8 cellular contexts compared by ENCODE assay signal in genomic region chr12:115354007-115354452, GRCh38.
A peak's percentile ranks its signal among the peaks of the same experiment; 100 is the strongest.
DNase-seq lines count a peak whose midpoint lies in the region; ATAC-seq and TF ChIP-seq lines count a peak whose summit lies in the region.

No MANE protein-coding gene starts in this region.

- H3K9me2 ChIP-seq in GM23248 (ENCODE audit: insufficient read depth) = no peaks in the 10 kb centered on the region

- peaks cover 3% of the 10 kb centered on the region for H3K9me3 Mint-ChIP-seq in nephron progenitor cell

- no peak overlapping the region for H3K27ac Mint-ChIP-seq in nephron progenitor cell

- H3K4me2 ChIP-seq in GM23248 (ENCODE audit: unreplicated experiment) = peak overlapping the region; percentile 85

- peaks cover 26% of the 10 kb centered on the region for H3F3A ChIP-seq in GM23248 (ENCODE audit: insufficient read depth)

- H3K4me3 Mint-ChIP-seq in nephron progenitor cell = no peak overlapping the region

- H3K36me3 ChIP-seq in GM23248 (ENCODE audit: low read depth) = no peaks in the 10 kb centered on the region

- WGBS in GM23248 (ENCODE audit: low coverage in 1 of 2, low lambda C conversion rate in 2 of 2, missing lambda C conversion rate in 2 of 2), 2 experiments = 1 to 4% methylated on average over 4 of the region's 4 CpGs

- H3K27ac ChIP-seq in GM23248 = peak overlapping the region; percentile 95

- TF ChIP-seq CTCF in fibroblast of mammary gland (conservative IDR thresholded peaks at IDR 0.05; ENCODE audit: control insufficient read depth, insufficient read depth, low read depth, low read length) (no peak), nephron progenitor cell (IDR thresholded peaks at IDR 0.05) (no peak)

- H3K4me3 ChIP-seq in GM23248 (peak overlapping the region; percentile 80), fibroblast of mammary gland (ENCODE audit: control insufficient read depth, low read depth, low read length) (peak overlapping the region; percentile 21)

- no peaks in the 10 kb centered on the region for H3K36me3 Mint-ChIP-seq in nephron progenitor cell (ENCODE audit: low read depth)

- peaks cover 26% of the 10 kb centered on the region for H3K4me1 Mint-ChIP-seq in nephron progenitor cell

- H3K27me3 ChIP-seq in GM23248 (replicated peaks; ENCODE audit: insufficient read depth) = no peaks in the 10 kb centered on the region

- H3K79me2 ChIP-seq in GM23248 (ENCODE audit: insufficient read depth) = no peaks in the 10 kb centered on the region

- ATAC-seq in HG02588 (IDR thresholded peaks at IDR 0.05; ENCODE audit: unreplicated experiment) = no peak

- no peaks in the 10 kb centered on the region for H4K20me1 ChIP-seq in GM23248 (ENCODE audit: insufficient read depth)

- no peaks in the 10 kb centered on the region for H3K9me3 ChIP-seq in GM23248 (ENCODE audit: low read depth)

- H3K4me1 ChIP-seq in GM23248 (ENCODE audit: insufficient read depth) = peaks cover 31% of the 10 kb centered on the region

- H3K9ac ChIP-seq in GM23248 = peak overlapping the region; percentile 92

- in situ Hi-C loops in GM23248 (cut with MboI) = loop anchor here (25.0 kb wide), 1 partner anchor 667 kb away; the partner anchor contains the start of gene TBX3

- DNase-seq in GM23248 (peak; percentile 98), RPMI7951 (ENCODE audit: low read depth) (peak; percentile 95), fibroblast of mammary gland (ENCODE audit: low read depth) (peak; percentile 98), putamen (ENCODE audit: low spot score) (peak; percentile 6), NCI-H2227 (lab: John Stamatoyannopoulos, UW; ENCODE audit: unreplicated experiment) (no peak), NCI-H1048 (lab: John Stamatoyannopoulos, UW) (no peak), nephron progenitor cell (no peak)

- H2AFZ ChIP-seq in GM23248 = peak overlapping the region; percentile 86

- H3K27me3 Mint-ChIP-seq in nephron progenitor cell (ENCODE audit: low read depth, poor library complexity) = peaks cover 5% of the 10 kb centered on the region

Comparison
In these comparisons a context has a peak if more than half of its experiments do, and no peak if none do; other contexts are left out.
1. DNase-seq: peak in GM23248 (single experiment), RPMI7951 (single experiment), fibroblast of mammary gland (single experiment) and putamen (single experiment); none in NCI-H2227 (single experiment), NCI-H1048 (single experiment) and nephron progenitor cell (single experiment).